ENCODE assay signal across 10 cellular contexts in genomic region chr6:49978332-49979226, GRCh38. TPM values are rescaled to one million over a fixed set of nuclear protein-coding genes. Genes with fewer than 3 reads are reported as not detected.
DNase-seq lines count a peak whose midpoint lies in the region; ATAC-seq and TF ChIP-seq lines count a peak whose summit lies in the region.
"Had no signal": no experiment of that assay in that cellular context is flagged by ENCODE, and none has a peak within 500 bp of the region (broad histone marks: within the 10 kb centered on the region; RNA-seq: fewer than 3 reads in every experiment).

No MANE protein-coding gene starts in this region.

- H3K4me3 Mint-ChIP-seq in brain: peak overlapping the region in 4 of 5 experiments; percentile 48 to 71 (median 62)

- no peaks in the 10 kb centered on the region for H3K4me1 Mint-ChIP-seq in brain

- H3K27me3 ChIP-seq in osteoblast (ENCODE audit: insufficient read depth, low read length): no peaks in the 10 kb centered on the region

- H3K4me3 ChIP-seq in GM12865 (ENCODE audit: low read depth, low read length): peak overlapping the region; percentile 13; the same call in 1 of the 2 replicates
- H3K4me3 ChIP-seq in osteoblast (ENCODE audit: insufficient read depth, low read length): no peak overlapping the region

- H3K4me1 ChIP-seq in osteoblast (ENCODE audit: insufficient read depth, low read length): no peaks in the 10 kb centered on the region

- H3K9me3 ChIP-seq in osteoblast (ENCODE audit: low read depth, low read length): peaks cover 3% of the 10 kb centered on the region

- CTCF ChIA-PET in GM10248 (lab: Yijun Ruan, JAX): interaction anchor here (1.2 to 2.4 kb wide), 3 partner anchors 12 to 53 kb away, joined by 3 to 5 read pairs (median 5); no protein-coding TSS in a partner anchor

- H3K79me2 ChIP-seq in osteoblast (ENCODE audit: insufficient read depth, low read length): no peaks in the 10 kb centered on the region

- no peak overlapping the region for H3K27ac Mint-ChIP-seq in brain

- ATAC-seq in GM19455 (IDR thresholded peaks at IDR 0.05; ENCODE audit: unreplicated experiment) (peak; percentile 60), HG03139 (IDR thresholded peaks at IDR 0.05; ENCODE audit: unreplicated experiment) (peak; percentile 49)

- TF ChIP-seq CTCF in GM12865 (IDR thresholded peaks at IDR 0.05; ENCODE audit: insufficient read depth, low read depth, low read length, missing control alignments) (no peak), brain (conservative IDR thresholded peaks at IDR 0.05) (no peak), osteoblast (IDR thresholded peaks at IDR 0.05; ENCODE audit: extremely low read depth, low read depth, low read length) (no peak), GM10248 (IDR thresholded peaks at IDR 0.05; ENCODE audit: control extremely low read depth, extremely low read depth, low read depth, missing control alignments) (no peak)

- H3K36me3 Mint-ChIP-seq in brain: no peaks in the 10 kb centered on the region

- H3K27ac ChIP-seq in osteoblast (ENCODE audit: low read depth, low read length) (no peak overlapping the region), substantia nigra (ENCODE audit: low read depth, low read length, poor library complexity, severe bottlenecking) (no peak overlapping the region)
- H3K27ac ChIP-seq: epithelial cell of prostate had no signal

- H4K20me1 ChIP-seq in osteoblast (ENCODE audit: insufficient read depth, low read length): no peaks in the 10 kb centered on the region

- H3K36me3 ChIP-seq in osteoblast (ENCODE audit: insufficient read depth, low read length): no peaks in the 10 kb centered on the region

- no peaks in the 10 kb centered on the region for H3K27me3 Mint-ChIP-seq in brain

- H2AFZ ChIP-seq in osteoblast (ENCODE audit: low read length): no peak overlapping the region

- no peak overlapping the region for H3K4me2 ChIP-seq in osteoblast (ENCODE audit: insufficient read depth, low read length)

- DNase-seq in GM12865 (ENCODE audit: low read depth): peak; percentile 6
- no peak for DNase-seq in osteoblast (ENCODE audit: insufficient read length, low spot score, missing footprints)
- DNase-seq in germinal center (ENCODE audit: low spot score): no peak
- no peak for DNase-seq in substantia nigra (lab: John Stamatoyannopoulos, UW)
- no peak for DNase-seq in GM10248 (ENCODE audit: extremely low spot score)
- DNase-seq: activated T-cell treated with anti-CD3 and anti-CD28 coated beads, Interleukin-2, amount 50 U/mL, for 48 hours had no signal

- H3K9me3 Mint-ChIP-seq in brain: no peaks in the 10 kb centered on the region

- POLR2A ChIA-PET in GM10248 (lab: Yijun Ruan, JAX): no interaction called here

RNA-seq across cellular contexts. Expression of gene DEFB113, which starts 9.2 kb away (rescaled TPM):
- polyA plus RNA-seq in brain (ENCODE audit: insufficient read depth, low read depth, low replicate concordance): not detected
- not detected in 2 replicates for total RNA-seq in osteoblast

RNA-seq across cellular contexts. Expression of gene DEFB114, which starts 14.6 kb away (rescaled TPM):
- polyA plus RNA-seq in brain (ENCODE audit: insufficient read depth, low read depth, low replicate concordance): not detected
- total RNA-seq in osteoblast: not detected in 2 replicates

RNA-seq across cellular contexts. Expression of gene DEFB110, which starts 43.2 kb away (rescaled TPM):
- polyA plus RNA-seq in brain (ENCODE audit: insufficient read depth, low read depth, low replicate concordance): not detected
- not detected in 2 replicates for total RNA-seq in osteoblast
